8 cellular contexts compared by ENCODE assay signal in the genomic region with DNA sequence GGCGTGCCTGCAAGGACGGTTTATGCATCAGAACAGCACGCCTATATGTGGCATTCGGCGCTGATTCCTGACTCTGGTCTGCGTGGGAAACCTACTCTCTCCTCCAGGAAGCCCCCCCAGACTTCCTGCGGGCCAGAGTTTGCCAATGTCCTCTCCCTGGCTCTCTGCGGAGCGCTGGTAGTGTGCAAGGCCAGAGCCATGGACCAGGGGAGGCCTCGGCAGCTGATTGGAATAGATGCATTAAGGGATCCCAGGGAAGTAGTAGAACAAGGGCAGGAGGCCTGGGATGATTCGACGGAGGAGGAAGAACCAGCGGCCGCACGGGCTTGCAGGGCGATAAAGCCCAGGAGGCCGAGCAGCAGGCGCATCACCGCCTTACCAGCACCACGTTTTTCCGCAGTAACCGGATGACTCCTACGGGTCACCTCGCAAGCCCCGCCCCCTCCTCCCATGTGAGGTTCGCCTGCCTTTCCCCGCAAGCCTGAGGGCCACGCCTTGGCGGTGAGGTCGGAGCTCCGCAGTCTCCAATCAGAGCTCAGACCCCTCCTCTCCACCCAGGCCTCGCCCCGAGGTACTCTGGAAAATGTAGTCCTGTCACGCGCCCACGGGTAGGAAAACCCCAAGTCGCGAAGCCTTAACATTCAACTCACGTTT. TPM values are rescaled to one million over a fixed set of nuclear protein-coding genes. Genes with fewer than 3 reads are reported as not detected.
A peak's percentile ranks its signal among the peaks of the same experiment; 100 is the strongest.
DNase-seq lines count a peak whose midpoint lies in the region; ATAC-seq and TF ChIP-seq lines count a peak whose summit lies in the region.

No MANE protein-coding gene starts in this region.

- POLR2A ChIA-PET in CD8-positive, alpha-beta memory T cell (lab: Charles Lee): no interaction called here

- H3K9me3 Mint-ChIP-seq in CD8-positive, alpha-beta memory T cell: peaks cover 0 to 17% (median 0%) of the 10 kb centered on the region in 5 donors
- no peaks in the 10 kb centered on the region for H3K9me3 Mint-ChIP-seq in activated naive CD4-positive, alpha-beta T cell treated with anti-CD3 and anti-CD28 coated beads for 36 hours

- peaks cover 0 to under 1% (median 0%) of the 10 kb centered on the region in 3 donors for H3K36me3 Mint-ChIP-seq in CD8-positive, alpha-beta memory T cell
- no peaks in the 10 kb centered on the region for H3K36me3 Mint-ChIP-seq in activated naive CD4-positive, alpha-beta T cell treated with anti-CD3 and anti-CD28 coated beads for 36 hours (ENCODE audit: low read depth)

- peak overlapping the region; percentile 70 for H3K9ac ChIP-seq in NT2/D1 (ENCODE audit: insufficient read length, low read depth)

- no peaks in the 10 kb centered on the region for H3K36me3 ChIP-seq in CD8-positive, alpha-beta memory T cell (ENCODE audit: insufficient read depth, low read length)
- peaks cover 10% of the 10 kb centered on the region for H3K36me3 ChIP-seq in NT2/D1 (ENCODE audit: insufficient read depth, insufficient read length, low read length)
- H3K36me3 ChIP-seq in right atrium auricular region: no peaks in the 10 kb centered on the region

- peak overlapping the region; percentile 18 for H3K27ac ChIP-seq in CD8-positive, alpha-beta memory T cell (ENCODE audit: low read depth, low read length)
- no peak overlapping the region for H3K27ac ChIP-seq in right atrium auricular region

- H3K9me3 ChIP-seq in CD8-positive, alpha-beta memory T cell (ENCODE audit: low read length): no peaks in the 10 kb centered on the region
- H3K9me3 ChIP-seq in NT2/D1 (ENCODE audit: insufficient read depth, low read length) (no peaks in the 10 kb centered on the region), right atrium auricular region (no peaks in the 10 kb centered on the region)

- intact Hi-C loops in activated naive CD4-positive, alpha-beta T cell treated with anti-CD3 and anti-CD28 coated beads for 36 hours (cut with micrococcal nuclease): loop anchor here (10.0 kb wide), 2 partner anchors 377 to 393 kb away; partner anchors contain the start of gene CTU1

- peaks cover 11% of the 10 kb centered on the region for H3K4me1 ChIP-seq in CD8-positive, alpha-beta memory T cell (ENCODE audit: insufficient read depth, low read length)
- peaks cover 12% of the 10 kb centered on the region for H3K4me1 ChIP-seq in NT2/D1 (ENCODE audit: insufficient read depth, insufficient read length)
- peaks cover 0 to 29% of the 10 kb centered on the region in 2 donors for H3K4me1 ChIP-seq in right atrium auricular region

- H3K4me3 ChIP-seq in CD8-positive, alpha-beta memory T cell (ENCODE audit: low read length): no peak overlapping the region
- H3K4me3 ChIP-seq in NT2/D1 (ENCODE audit: insufficient read length, low read depth) (peak overlapping the region; percentile 9), right atrium auricular region (no peak overlapping the region), skeletal muscle cell (ENCODE audit: low read depth, low read length) (peak overlapping the region; percentile 14)

- H3K4me1 Mint-ChIP-seq in CD8-positive, alpha-beta memory T cell: peaks cover 0 to 20% (median 6%) of the 10 kb centered on the region in 3 donors
- peaks cover 23% of the 10 kb centered on the region for H3K4me1 Mint-ChIP-seq in activated naive CD4-positive, alpha-beta T cell treated with anti-CD3 and anti-CD28 coated beads for 36 hours (ENCODE audit: low read depth)

- CTCF ChIA-PET in CD8-positive, alpha-beta memory T cell (lab: Charles Lee): no interaction called here
- CTCF ChIA-PET in activated naive CD4-positive, alpha-beta T cell treated with anti-CD3 and anti-CD28 coated beads for 36 hours (lab: Charles Lee): interaction anchor here (0.7 kb wide), 1 partner anchor 27 kb away, joined by 4 read pairs; no protein-coding TSS in a partner anchor

- no peak for TF ChIP-seq CTCF in right atrium auricular region (IDR thresholded peaks at IDR 0.05)

- DNase-seq in CD8-positive, alpha-beta memory T cell: peak in 3 of 5 donors; percentile 10 to 84 (median 24)
- DNase-seq in NT2/D1 (ENCODE audit: low read depth, low spot score): peak; percentile 89
- DNase-seq in activated naive CD4-positive, alpha-beta T cell treated with anti-CD3 and anti-CD28 coated beads for 36 hours: peak; percentile 90
- peak; percentile 71 for DNase-seq in right atrium auricular region (ENCODE audit: low spot score)
- DNase-seq in skeletal muscle cell (ENCODE audit: low read depth): peak; percentile 49
- no peak for DNase-seq in COR-L47 (lab: John Stamatoyannopoulos, UW)

- peak overlapping the region in 1 of 7 donors; percentile 56 for H3K4me3 Mint-ChIP-seq in CD8-positive, alpha-beta memory T cell
- H3K4me3 Mint-ChIP-seq in activated naive CD4-positive, alpha-beta T cell treated with anti-CD3 and anti-CD28 coated beads for 36 hours: peak overlapping the region; percentile 26

- H3K27me3 ChIP-seq in CD8-positive, alpha-beta memory T cell (ENCODE audit: insufficient read depth, low read length, poor library complexity, severe bottlenecking): peaks cover 24% of the 10 kb centered on the region
- H3K27me3 ChIP-seq in NT2/D1 (ENCODE audit: insufficient read depth, insufficient read length) (peaks cover 9% of the 10 kb centered on the region), right atrium auricular region (no peaks in the 10 kb centered on the region)

- H3K27me3 Mint-ChIP-seq in CD8-positive, alpha-beta memory T cell: peaks cover 44 to 70% of the 10 kb centered on the region in 2 donors
- peaks cover 37% of the 10 kb centered on the region for H3K27me3 Mint-ChIP-seq in activated naive CD4-positive, alpha-beta T cell treated with anti-CD3 and anti-CD28 coated beads for 36 hours (ENCODE audit: low read depth)

- no peak for ATAC-seq in GM21515 (IDR thresholded peaks at IDR 0.05; ENCODE audit: unreplicated experiment)
- ATAC-seq in HG02588 (IDR thresholded peaks at IDR 0.05; ENCODE audit: unreplicated experiment): no peak

- no peak overlapping the region for H3K27ac Mint-ChIP-seq in CD8-positive, alpha-beta memory T cell
- peak overlapping the region; percentile 2 for H3K27ac Mint-ChIP-seq in activated naive CD4-positive, alpha-beta T cell treated with anti-CD3 and anti-CD28 coated beads for 36 hours

RNA-seq across cellular contexts. Expression of gene CLEC11A, which starts 5.0 kb away (rescaled TPM):
- total RNA-seq in CD8-positive, alpha-beta memory T cell: under 1 TPM; 0.31 to 0.53 TPM
- polyA plus RNA-seq in CD8-positive, alpha-beta memory T cell: 1.9 TPM
- total RNA-seq in activated naive CD4-positive, alpha-beta T cell treated with anti-CD3 and anti-CD28 coated beads for 36 hours: 1 to 10 TPM in 1 of 2 experiments, under 1 TPM in 1; 0.69 to 1.4 TPM
- 10 to 100 TPM; 10.3 to 13.8 TPM for total RNA-seq in right atrium auricular region

RNA-seq across cellular contexts. Expression of gene SHANK1, which starts 8.6 kb away (rescaled TPM):
- total RNA-seq in CD8-positive, alpha-beta memory T cell: not detected
- polyA plus RNA-seq in CD8-positive, alpha-beta memory T cell: not detected
- total RNA-seq in activated naive CD4-positive, alpha-beta T cell treated with anti-CD3 and anti-CD28 coated beads for 36 hours: not detected
- 1 to 10 TPM in 1 of 2 donors, under 1 TPM in 1; 0.56 to 1.8 TPM for total RNA-seq in right atrium auricular region

RNA-seq across cellular contexts. Expression of gene GPR32, which starts 42.1 kb away (rescaled TPM):
- total RNA-seq in CD8-positive, alpha-beta memory T cell: not detected
- not detected for polyA plus RNA-seq in CD8-positive, alpha-beta memory T cell
- not detected for total RNA-seq in activated naive CD4-positive, alpha-beta T cell treated with anti-CD3 and anti-CD28 coated beads for 36 hours
- not detected for total RNA-seq in right atrium auricular region

Comparison
In these comparisons a context has a peak if more than half of its experiments do, and no peak if none do; other contexts are left out.
1. H3K4me3 ChIP-seq: peak in NT2/D1 (single experiment) and skeletal muscle cell (single experiment); none in CD8-positive, alpha-beta memory T cell (single experiment) and right atrium auricular region (0 of 2).
2. RNA of gene CLEC11A, which starts 5.0 kb away (total RNA-seq): 10.3 to 13.8 TPM in right atrium auricular region; 0.69 to 1.4 TPM in activated naive CD4-positive, alpha-beta T cell treated with anti-CD3 and anti-CD28 coated beads for 36 hours and 0.31 to 0.53 TPM in CD8-positive, alpha-beta memory T cell; every median in the first group is over 4 times any median in the second.